8 cellular contexts compared by ENCODE assay signal in the genomic region with DNA sequence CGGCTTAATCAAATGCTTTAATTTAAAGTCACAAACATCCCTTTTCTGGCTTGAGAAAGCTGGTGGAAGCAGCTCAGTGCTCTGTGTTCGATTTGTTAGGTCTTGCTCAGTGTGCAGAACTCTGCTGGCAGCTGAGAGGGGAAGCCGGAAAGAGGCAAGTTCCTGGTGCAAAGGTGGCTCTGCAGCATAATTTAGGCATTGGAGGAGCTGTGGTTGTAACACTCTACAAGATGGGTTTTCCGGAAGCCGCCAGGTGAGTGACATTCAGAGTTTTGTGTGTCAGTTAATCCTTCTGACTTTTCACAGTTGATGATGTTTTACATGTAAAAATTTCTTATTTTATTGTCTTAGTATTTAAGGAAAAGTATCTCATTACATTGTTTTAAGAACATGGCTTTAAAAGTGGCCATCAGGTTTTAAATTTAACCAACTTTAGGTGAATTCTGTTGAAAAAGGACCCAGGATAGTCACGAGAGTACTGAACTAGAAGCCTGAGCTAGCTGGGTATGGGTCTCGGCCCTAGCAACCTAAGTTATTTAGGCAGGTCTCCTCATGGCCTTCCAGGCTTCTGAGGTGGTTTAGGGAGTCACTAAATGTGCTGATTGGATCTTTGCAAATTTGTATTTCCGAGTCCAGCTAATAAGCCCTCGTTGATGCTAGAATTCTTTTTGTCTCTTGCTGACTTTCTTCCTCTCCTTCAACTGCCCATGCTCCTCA. TPM values are rescaled to one million over a fixed set of nuclear protein-coding genes. Genes with fewer than 3 reads are reported as not detected.
DNase-seq lines count a peak whose midpoint lies in the region; ATAC-seq and TF ChIP-seq lines count a peak whose summit lies in the region.

No MANE protein-coding gene starts in this region.

- DNase-seq in AG08395 (ENCODE audit: low spot score): peak; percentile 90
- DNase-seq in NCI-H510A treated with DMSO at 0.1 percent for 48 hours (lab: John Stamatoyannopoulos, UW): peak; percentile 94
- DNase-seq in activated CD4-positive, alpha-beta T cell treated with anti-CD3 and anti-CD28 coated beads for 24 hours (ENCODE audit: low read depth in 2 of 2): peak; percentile 58 to 60
- peak; percentile 78 for DNase-seq in coronary artery (ENCODE audit: low spot score)
- peak; percentile 82 to 91 for DNase-seq in left colon
- DNase-seq in stimulated activated CD4-positive, alpha-beta T cell treated with anti-CD3 and anti-CD28 coated beads, Interleukin-1b, Interleukin-23, amount 100 ng/mL, for 4 hours (ENCODE audit: low read depth in 2 of 2): peak; percentile 32 to 56

- intact Hi-C loops in left colon (cut with DNase I, micrococcal nuclease): loop anchor here in 1 of 2 donors (10.0 kb wide), 1 partner anchor 170 kb away; no protein-coding TSS in a partner anchor

- H3K27ac ChIP-seq in coronary artery: peak overlapping the region in 1 of 2 donors; percentile 5

- in situ Hi-C loops in GM18951 (cut with MboI; ENCODE audit: low sequenced_read_pairs, unreplicated experiment): no loop called here

- peak; percentile 86 for ATAC-seq in HG03439 (IDR thresholded peaks at IDR 0.05; ENCODE audit: unreplicated experiment)
- peak; percentile 100 for ATAC-seq in left colon

- peak; percentile 58 for TF ChIP-seq POLR2A in GM18951 (IDR thresholded peaks at IDR 0.05; ENCODE audit: extremely low read depth, insufficient read depth, insufficient read length)

- peak overlapping the region; percentile 72 for H3K4me3 ChIP-seq in coronary artery

- TF ChIP-seq CTCF in coronary artery (IDR thresholded peaks at IDR 0.05): no peak

RNA-seq across cellular contexts. Expression of a gene that starts 47.1 kb away (rescaled TPM):
- total RNA-seq in left colon: 10 to 100 TPM in 1 of 2 donors, 1 to 10 TPM in 1; 6.2 to 22.0 TPM

Comparison
In these comparisons a context has a peak if more than half of its experiments do, and no peak if none do; other contexts are left out.
1. DNase-seq: peak in every context shown above with its lines; median percentile 94 in NCI-H510A treated with DMSO at 0.1 percent for 48 hours; 90 in AG08395; 86 in left colon; 78 in coronary artery; 59 in activated CD4-positive, alpha-beta T cell treated with anti-CD3 and anti-CD28 coated beads for 24 hours; 44 in stimulated activated CD4-positive, alpha-beta T cell treated with anti-CD3 and anti-CD28 coated beads, Interleukin-1b, Interleukin-23, amount 100 ng/mL, for 4 hours.